Comparison of ENCODE assay signal across 10 cellular contexts in genomic region chr3:73868688-73869315, GRCh38.
DNase-seq lines count a peak whose midpoint lies in the region; ATAC-seq and TF ChIP-seq lines count a peak whose summit lies in the region.
"Had no signal": no experiment of that assay in that cellular context is flagged by ENCODE, and none has a peak within 500 bp of the region (broad histone marks: within the 10 kb centered on the region; RNA-seq: fewer than 3 reads in every experiment).

No MANE protein-coding gene starts in this region.

- in situ Hi-C loops in gastrocnemius medialis (cut with MboI; ENCODE audit: low sequenced_read_pairs in 4 of 4), result loop anchor here in 2 of 4 donors (25.0 kb wide), 1 partner anchor 757 kb away; no protein-coding TSS in a partner anchor

- no peak overlapping the region for H3K27ac Mint-ChIP-seq in activated CD4-positive, alpha-beta T cell treated with anti-CD3 and anti-CD28 coated beads for 36 hours
- H3K27ac Mint-ChIP-seq: stimulated activated naive CD8-positive, alpha-beta T cell treated with anti-CD3 and anti-CD28 coated beads, Interleukin-15, Interleukin-2, amounts not matched to agents 100 ng/mL and 50 ng/mL, for 24 hours had no signal

- CTCF ChIA-PET in activated CD4-positive, alpha-beta T cell treated with anti-CD3 and anti-CD28 coated beads for 36 hours (lab: Charles Lee), result no interaction called here

- TF ChIP-seq CTCF in gastrocnemius medialis (IDR thresholded peaks at IDR 0.05 in 4 of 5, conservative IDR thresholded peaks at IDR 0.05 in 1 of 5), result peak in 3 of 5 experiments; percentile 27 to 49 (median 42)

- intact Hi-C loops in gastrocnemius medialis (cut with DNase I; ENCODE audit: low total_unique reads), result no loop called here
- intact Hi-C loops in activated CD4-positive, alpha-beta T cell treated with anti-CD3 and anti-CD28 coated beads for 36 hours (cut with DNase I, micrococcal nuclease), result no loop called here

- no peaks in the 10 kb centered on the region for H3K9me3 Mint-ChIP-seq in activated CD4-positive, alpha-beta T cell treated with anti-CD3 and anti-CD28 coated beads for 36 hours (ENCODE audit: low read depth)

- no peaks in the 10 kb centered on the region for H3K36me3 ChIP-seq in gastrocnemius medialis

- DNase-seq in AML-193 (lab: John Stamatoyannopoulos, UW) (peak; percentile 3 to 11), HK-2 (ENCODE audit: unreplicated experiment) (peak; percentile 1), SHP77 treated with DMSO at 0.1 percent for 48 hours (lab: John Stamatoyannopoulos, UW) (peak; percentile 43), glomerular visceral epithelial cell (ENCODE audit: extremely low spot score) (peak; percentile 3), gastrocnemius medialis (no peak)
- DNase-seq in activated CD4-positive, alpha-beta T cell treated with anti-CD3 and anti-CD28 coated beads for 36 hours, result no peak
- DNase-seq in activated CD4-positive, alpha-beta T cell treated with anti-CD3 and anti-CD28 coated beads, Interleukin-2, amount 50 U/mL, for 4 hours, result no peak

- no peak overlapping the region for H3K27ac ChIP-seq in gastrocnemius medialis
- H3K27ac ChIP-seq: epithelial cell of prostate had no signal

- no peak for ATAC-seq in gastrocnemius medialis
- ATAC-seq in HG03457 (IDR thresholded peaks at IDR 0.05; ENCODE audit: unreplicated experiment), result no peak
- ATAC-seq in activated CD4-positive, alpha-beta T cell treated with anti-CD3 and anti-CD28 coated beads for 36 hours, result no peak

- H3K9me3 ChIP-seq in gastrocnemius medialis, result no peaks in the 10 kb centered on the region

- no peaks in the 10 kb centered on the region for H3K27me3 Mint-ChIP-seq in activated CD4-positive, alpha-beta T cell treated with anti-CD3 and anti-CD28 coated beads for 36 hours
- H3K27me3 Mint-ChIP-seq: stimulated activated naive CD8-positive, alpha-beta T cell treated with anti-CD3 and anti-CD28 coated beads, Interleukin-15, Interleukin-2, amounts not matched to agents 100 ng/mL and 50 ng/mL, for 24 hours had no signal

- POLR2A ChIA-PET in activated CD4-positive, alpha-beta T cell treated with anti-CD3 and anti-CD28 coated beads for 36 hours (lab: Charles Lee), result no interaction called here

- H3K4me1 Mint-ChIP-seq in activated CD4-positive, alpha-beta T cell treated with anti-CD3 and anti-CD28 coated beads for 36 hours, result no peaks in the 10 kb centered on the region

- no peak overlapping the region for H3K4me3 ChIP-seq in gastrocnemius medialis

- no peaks in the 10 kb centered on the region for H3K4me1 ChIP-seq in gastrocnemius medialis

- no peaks in the 10 kb centered on the region for H3K36me3 Mint-ChIP-seq in activated CD4-positive, alpha-beta T cell treated with anti-CD3 and anti-CD28 coated beads for 36 hours (ENCODE audit: low read depth)

- H3K4me3 Mint-ChIP-seq in activated CD4-positive, alpha-beta T cell treated with anti-CD3 and anti-CD28 coated beads for 36 hours, result no peak overlapping the region
- H3K4me3 Mint-ChIP-seq: stimulated activated naive CD8-positive, alpha-beta T cell treated with anti-CD3 and anti-CD28 coated beads, Interleukin-15, Interleukin-2, amounts not matched to agents 100 ng/mL and 50 ng/mL, for 24 hours had no signal

- TF ChIP-seq POLR2A in gastrocnemius medialis (IDR thresholded peaks at IDR 0.05), result no peak

- H3K27me3 ChIP-seq in gastrocnemius medialis, result no peaks in the 10 kb centered on the region

Comparison
In these comparisons a context has a peak if more than half of its experiments do, and no peak if none do; other contexts are left out.
1. DNase-seq: peak in AML-193 (2 of 2), HK-2 (single experiment), SHP77 treated with DMSO at 0.1 percent for 48 hours (single experiment) and glomerular visceral epithelial cell (single experiment); none in gastrocnemius medialis (0 of 2), activated CD4-positive, alpha-beta T cell treated with anti-CD3 and anti-CD28 coated beads for 36 hours (single experiment) and activated CD4-positive, alpha-beta T cell treated with anti-CD3 and anti-CD28 coated beads, Interleukin-2, amount 50 U/mL, for 4 hours (0 of 2).